Comparison of ENCODE assay signal across 10 cellular contexts in genomic region chr12:66678640-66679268, GRCh38. TPM values are rescaled to one million over a fixed set of nuclear protein-coding genes. Genes with fewer than 3 reads are reported as not detected.
A peak's percentile ranks its signal among the peaks of the same experiment; 100 is the strongest.
DNase-seq lines count a peak whose midpoint lies in the region; ATAC-seq, FAIRE-seq and TF ChIP-seq lines count a peak whose summit lies in the region.
"Had no signal": no experiment of that assay in that cellular context is flagged by ENCODE, and none has a peak within 500 bp of the region (broad histone marks: within the 10 kb centered on the region; RNA-seq: fewer than 3 reads in every experiment).

Gene GRIP1 (minus strand): TSS chr12:66679076. CDS start chr12:66678904, 172 bp downstream.

- no peak within 1 kb of the TSS for H2AFZ ChIP-seq in mammary epithelial cell (ENCODE audit: low read depth, low read length)

- CTCF ChIA-PET in mammary epithelial cell (lab: Charles Lee; ENCODE audit: low non-redundant PET), result no interaction called here

- H3K9me3 ChIP-seq in mammary epithelial cell (replicated peaks; ENCODE audit: insufficient read depth, low read length), result no peaks in the 10 kb centered on the region
- no peaks in the 10 kb centered on the region for H3K9me3 ChIP-seq in breast epithelium
- no peaks in the 10 kb centered on the region for H3K9me3 ChIP-seq in mucosa of descending colon
- H3K9me3 ChIP-seq in gastroesophageal sphincter, result no peaks in the 10 kb centered on the region

- H3K4me1 ChIP-seq in mammary epithelial cell (ENCODE audit: insufficient read depth, low read length), result no peaks in the 10 kb centered on the region
- no peaks in the 10 kb centered on the region for H3K4me1 ChIP-seq in breast epithelium
- no peaks in the 10 kb centered on the region for H3K4me1 ChIP-seq in mucosa of descending colon (ENCODE audit: low read depth)
- peaks cover 0 to 26% (median 6%) of the 10 kb centered on the region in 3 donors for H3K4me1 ChIP-seq in gastroesophageal sphincter

- intact Hi-C loops in mammary epithelial cell (cut with micrococcal nuclease), result no loop called here
- intact Hi-C loops in breast epithelium (cut with DNase I; ENCODE audit: low total_unique reads), result no loop called here
- intact Hi-C loops in mucosa of descending colon (cut with DNase I, micrococcal nuclease), result no loop called here

- no peak for ATAC-seq in mucosa of descending colon
- ATAC-seq in GM21515 (IDR thresholded peaks at IDR 0.05; ENCODE audit: unreplicated experiment), result no peak
- no peak for ATAC-seq in gastroesophageal sphincter

- no peak within 1 kb of the TSS for H3K27ac ChIP-seq in mammary epithelial cell (ENCODE audit: insufficient read depth, low read depth, low read length)
- no peak within 1 kb of the TSS for H3K27ac ChIP-seq in breast epithelium
- no peak within 1 kb of the TSS for H3K27ac ChIP-seq in gastroesophageal sphincter

- in situ Hi-C loops in mammary epithelial cell (cut with MboI; ENCODE audit: low sequenced_read_pairs in 2 of 2), result no loop called here

- H3K4me3 ChIP-seq in mammary epithelial cell (replicated peaks in 1 of 3; ENCODE audit: insufficient read depth in 1 of 3, low read depth in 2 of 3, low read length in 3 of 3) (no peak within 1 kb of the TSS), breast epithelium (no peak within 1 kb of the TSS), bronchial epithelial cell (ENCODE audit: low read depth, low read length) (no peak within 1 kb of the TSS), mucosa of descending colon (no peak within 1 kb of the TSS), gastroesophageal sphincter (peak within 1 kb of the TSS in 1 of 2 donors; percentile 18)

- no TSS peak for BruUV-seq in mammary epithelial cell (replicated peaks; lab: Mats Ljungman, UMichigan)

- WGBS in mammary epithelial cell (ENCODE audit: low coverage, missing lambda C conversion rate), result 86% methylated on average over 12 of the region's 13 CpGs
- WGBS in gastroesophageal sphincter (ENCODE audit: low coverage in 1 of 2), 2 donors, result 50 to 56% methylated on average over 12 to 13 of the region's 13 CpGs

- H3K4me2 ChIP-seq in mammary epithelial cell (ENCODE audit: insufficient read depth, low read depth, low read length), result no peak within 1 kb of the TSS

- DNase-seq in mammary epithelial cell (no peak), breast epithelium (ENCODE audit: low spot score in 2 of 2) (no peak), bronchial epithelial cell (ENCODE audit: low read depth) (peak; percentile 13), mucosa of descending colon (no peak), SIG-M5 treated with dmso at 0.1 percent for 504 hours (lab: John Stamatoyannopoulos, UW; ENCODE audit: unreplicated experiment) (no peak), A172 (ENCODE audit: low spot score) (no peak)
- DNase-seq: cortex of kidney, NCI-H1048 had no signal

- H3K9ac ChIP-seq in mammary epithelial cell (ENCODE audit: insufficient read depth, low read length), result no peak within 1 kb of the TSS

- H3K27me3 ChIP-seq in mammary epithelial cell (ENCODE audit: insufficient read depth, low read length) (no peaks in the 10 kb centered on the region), breast epithelium (no peaks in the 10 kb centered on the region), bronchial epithelial cell (ENCODE audit: control insufficient read depth, insufficient read depth, low read length) (peaks cover 4% of the 10 kb centered on the region), gastroesophageal sphincter (no peaks in the 10 kb centered on the region)

- TF ChIP-seq POLR2A in breast epithelium (IDR thresholded peaks at IDR 0.05) (no peak), gastroesophageal sphincter (IDR thresholded peaks at IDR 0.05) (no peak)

- no peaks in the 10 kb centered on the region for H4K20me1 ChIP-seq in mammary epithelial cell (ENCODE audit: insufficient read depth, low read length)

- no peak for TF ChIP-seq CTCF in mammary epithelial cell (conservative IDR thresholded peaks at IDR 0.05 in 1 of 2, IDR thresholded peaks at IDR 0.05 in 1 of 2; ENCODE audit: extremely low read depth in 1 of 2, insufficient read depth in 1 of 2, low read depth in 1 of 2, low read length in 2 of 2)
- no peak for TF ChIP-seq CTCF in breast epithelium (IDR thresholded peaks at IDR 0.05)
- TF ChIP-seq CTCF in bronchial epithelial cell (IDR thresholded peaks at IDR 0.05; ENCODE audit: insufficient read depth, low read length, severe bottlenecking), result no peak
- no peak for TF ChIP-seq CTCF in mucosa of descending colon (IDR thresholded peaks at IDR 0.05)
- TF ChIP-seq CTCF in gastroesophageal sphincter (IDR thresholded peaks at IDR 0.05), result no peak

- no peaks in the 10 kb centered on the region for H3K79me2 ChIP-seq in mammary epithelial cell (ENCODE audit: insufficient read depth, low read length)

- no peak for TF ChIP-seq EP300 in gastroesophageal sphincter (IDR thresholded peaks at IDR 0.05)

- H3K36me3 ChIP-seq in mammary epithelial cell (ENCODE audit: insufficient read depth, low read length), result no peaks in the 10 kb centered on the region
- no peaks in the 10 kb centered on the region for H3K36me3 ChIP-seq in breast epithelium
- H3K36me3 ChIP-seq in bronchial epithelial cell (ENCODE audit: control insufficient read depth, insufficient read depth, low read length), result no peaks in the 10 kb centered on the region
- H3K36me3 ChIP-seq in mucosa of descending colon (ENCODE audit: low read depth), result no peaks in the 10 kb centered on the region
- no peaks in the 10 kb centered on the region for H3K36me3 ChIP-seq in gastroesophageal sphincter

- peak; percentile 60 for FAIRE-seq in bronchial epithelial cell (lab: Jason Lieb, UNC)

- dilution Hi-C loops in mammary epithelial cell (cut with HindIII; ENCODE audit: low sequenced_read_pairs), result no loop called here

RNA-seq across cellular contexts. Expression of gene GRIP1, which starts in this region (rescaled TPM):
- total RNA-seq in mammary epithelial cell (10 to 100 TPM; 19.3 to 30.7 TPM), breast epithelium (1 to 10 TPM in 2 of 3 donors, under 1 TPM in 1; 0.48 to 6.3 (median 2.9) TPM), bronchial epithelial cell (3.9 and 28.0 TPM in 2 replicates), mucosa of descending colon (10 to 100 TPM in 2 of 3 donors, 1 to 10 TPM in 1; 6.6 to 22.8 (median 12.8) TPM), gastroesophageal sphincter (10 to 100 TPM in 2 of 4 donors, 1 to 10 TPM in 2; 6.8 to 17.8 (median 11.6) TPM)
- 7.4 TPM for polyA plus RNA-seq in mammary epithelial cell
- 21.1 TPM for polyA minus RNA-seq in mammary epithelial cell
- not detected in 2 replicates for total RNA-seq in A172 (2014; rRNA removed; shearing (Covaris generic))
